25 cellular contexts compared by ENCODE assay signal in the genomic region with DNA sequence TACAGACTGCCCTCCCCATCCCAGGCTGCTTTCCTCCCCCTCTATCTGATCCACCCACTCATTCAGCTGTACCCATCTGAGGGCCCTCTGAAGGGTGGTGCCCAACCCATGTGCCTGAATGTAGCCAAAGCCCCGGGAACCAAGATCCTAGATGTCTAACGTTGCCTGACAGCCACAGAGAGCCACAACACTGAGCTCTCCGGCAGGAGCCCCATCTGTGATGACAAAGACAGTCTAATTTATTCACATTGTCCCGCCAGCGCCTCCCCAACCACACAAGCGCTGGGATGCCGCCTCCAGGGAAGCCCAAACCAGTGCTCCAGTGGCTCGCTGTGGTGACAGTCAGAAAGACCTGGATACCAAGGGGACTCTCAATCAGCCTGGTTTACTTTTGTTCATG. TPM values are rescaled to one million over a fixed set of nuclear protein-coding genes. Genes with fewer than 3 reads are reported as not detected.
"Had no signal": no experiment of that assay in that cellular context is flagged by ENCODE, and none has a peak within 500 bp of the region (broad histone marks: within the 10 kb centered on the region; RNA-seq: fewer than 3 reads in every experiment).

No MANE protein-coding gene starts in this region.

- H3K4me3 ChIP-seq: gastroesophageal sphincter, heart right ventricle, lower lobe of right lung, right lobe of liver, transverse colon, vagina had no signal

- H3K79me2 ChIP-seq: parathyroid adenoma had no signal

- H3K9ac ChIP-seq: parathyroid adenoma had no signal

- H3K27me3 ChIP-seq: right lobe of liver, transverse colon, vagina had no signal

- DNase-seq: activated B cell treated with CpG ODN at 0.5 μM for 24 hours; activated CD4-positive, alpha-beta T cell treated with anti-CD3 and anti-CD28 coated beads for 36 hours; activated CD4-positive, alpha-beta T cell treated with anti-CD3 and anti-CD28 coated beads, Interleukin-2, amount 50 U/mL, for 48 hours; activated naive CD4-positive, alpha-beta T cell treated with Interleukin-2 at 50 U/mL for 16 hours; activated naive CD8-positive, alpha-beta T cell treated with anti-CD3 and anti-CD28 coated beads for 36 hours; activated T-cell treated with anti-CD3 and anti-CD28 coated beads, Interleukin-2, amount 50 U/mL, for 48 hours; cerebellar nuclear complex; cortex of kidney; heart right ventricle; lower lobe of right lung; naive thymus-derived CD8-positive, alpha-beta T cell; right lobe of liver; stimulated activated CD4-positive, alpha-beta T cell treated with anti-CD3 and anti-CD28 coated beads, Interleukin-2, amount 100 ng/mL, for 48 hours; stimulated activated CD8-positive, alpha-beta memory T cell treated with anti-CD3 and anti-CD28 coated beads, Interleukin-4, amount 100 ng/mL, for 48 hours; stimulated activated naive B cell treated with anti-CD40 and anti-IgM and Interleukin-4, amounts not matched to agents 10 μg/mL and 1 μg/mL and 100 μg/mL, for 72 hours; T-helper 9 cell; transverse colon had no signal

- H3K4me1 ChIP-seq: gastroesophageal sphincter, heart right ventricle, lower lobe of right lung, parathyroid adenoma, right lobe of liver, transverse colon, vagina had no signal

- H3K9me3 ChIP-seq: gastroesophageal sphincter, heart right ventricle, lower lobe of right lung, right lobe of liver, transverse colon, vagina had no signal

- H3K27ac ChIP-seq: epithelial cell of prostate, gastroesophageal sphincter, heart right ventricle, lower lobe of right lung, parathyroid adenoma, right lobe of liver, transverse colon, vagina had no signal

- H2AFZ ChIP-seq: parathyroid adenoma had no signal

- H3K36me3 ChIP-seq: gastroesophageal sphincter, heart right ventricle, lower lobe of right lung, right lobe of liver, transverse colon, vagina had no signal

- ATAC-seq: activated CD4-positive, alpha-beta T cell treated with anti-CD3 and anti-CD28 coated beads for 36 hours; gastroesophageal sphincter; left lobe of liver; lower lobe of right lung; naive thymus-derived CD8-positive, alpha-beta T cell; right lobe of liver; stimulated activated naive B cell treated with anti-CD40 and anti-IgM and Interleukin-4, amounts not matched to agents 10 μg/mL and 1 μg/mL and 100 μg/mL, for 72 hours had no signal

RNA-seq across cellular contexts. Expression of a gene that starts 8.4 kb away (rescaled TPM):
- total RNA-seq: activated B cell treated with CpG ODN at 0.5 μM for 24 hours; activated naive CD8-positive, alpha-beta T cell treated with anti-CD3 and anti-CD28 coated beads for 36 hours; heart right ventricle; left lobe of liver; mesenteric fat pad; naive thymus-derived CD8-positive, alpha-beta T cell; T-helper 1 cell treated with Interleukin-12 subunit alpha and Interleukin-12 subunit beta and Interleukin-4 antibody, amounts not matched to agents 30 ng/mL and 1 ng/mL, for 36 hours; transverse colon; vagina had no signal
- polyA plus RNA-seq: heart right ventricle; keratinocyte; naive thymus-derived CD8-positive, alpha-beta T cell had no signal
